In the genomic region with DNA sequence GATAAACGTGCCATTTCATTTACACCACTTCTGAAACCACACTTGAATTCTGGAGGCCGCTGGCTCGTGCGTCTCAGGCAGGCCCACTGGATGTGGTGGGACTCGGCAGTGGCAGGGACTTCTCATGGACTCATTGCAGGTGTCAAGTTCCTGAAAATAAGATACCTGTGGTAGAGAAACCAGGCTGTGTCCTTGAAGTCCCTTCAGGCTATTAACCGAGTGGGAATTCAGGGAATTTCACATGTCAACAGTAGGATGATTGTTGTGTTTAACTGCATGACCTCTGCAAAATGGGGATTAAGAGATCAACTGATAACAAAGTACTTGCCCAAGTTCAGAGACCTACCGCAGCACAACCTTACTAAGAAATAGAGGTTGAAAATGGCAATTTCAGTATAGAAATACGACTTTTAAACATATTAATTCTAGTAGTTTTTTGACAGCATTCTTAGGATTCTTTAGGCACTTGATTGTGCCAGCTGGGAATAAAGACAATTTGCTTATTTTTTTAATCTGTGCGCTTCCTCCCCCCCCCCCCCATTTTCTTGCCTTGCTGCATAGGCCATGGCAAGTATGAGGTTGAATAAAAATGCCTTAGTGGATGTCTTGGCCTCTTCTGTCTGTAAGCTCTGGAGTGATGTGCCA, we compare ENCODE assay signal across 24 cellular contexts. TPM values are rescaled to one million over a fixed set of nuclear protein-coding genes. Genes with fewer than 3 reads are reported as not detected.
A peak's percentile ranks its signal among the peaks of the same experiment; 100 is the strongest.
DNase-seq lines count a peak whose midpoint lies in the region; ATAC-seq, FAIRE-seq and TF ChIP-seq lines count a peak whose summit lies in the region.
"Had no signal": no experiment of that assay in that cellular context is flagged by ENCODE, and none has a peak within 500 bp of the region (broad histone marks: within the 10 kb centered on the region; RNA-seq: fewer than 3 reads in every experiment).

No MANE protein-coding gene starts in this region.

- 64% methylated on average over 8 of the region's 9 CpGs for WGBS in K562 (ENCODE audit: insufficient coverage, low coverage, missing lambda C conversion rate)
- WGBS in trophoblast cell (ENCODE audit: extremely low coverage, insufficient coverage, insufficient read length): no CpG with 5 or more reads among the region's 9 CpGs

- intact Hi-C loops in K562 (cut with micrococcal nuclease): no loop called here

- H2AFZ ChIP-seq in GM23338: no peak overlapping the region
- no peak overlapping the region for H2AFZ ChIP-seq in K562 (ENCODE audit: low read depth, low read length)
- no peak overlapping the region for H2AFZ ChIP-seq in trophoblast cell (ENCODE audit: insufficient read depth, low read length, poor library complexity)

- no peak for DNase-seq in GM23338 (ENCODE audit: low spot score)
- peak; percentile 28 for DNase-seq in NT2/D1 (ENCODE audit: low read depth, low spot score)
- no peak for DNase-seq in K562 (ENCODE audit: extremely low read depth in 1 of 4, low spot score in 3 of 4)
- peak; percentile 7 to 11 for DNase-seq in trophoblast cell
- DNase-seq in DMS114 treated with DMSO at 0.1 percent for 48 hours (lab: John Stamatoyannopoulos, UW; ENCODE audit: unreplicated experiment): no peak
- no peak for DNase-seq in RCC 7860 (ENCODE audit: low spot score)
- no peak for DNase-seq in NCI-H524 (lab: John Stamatoyannopoulos, UW)
- DNase-seq: BE2C; DMS 273 treated with DMSO at 0.1 percent for 48 hours; EL; Karpas-422; MV-4-11; NCI-H1436 treated with DMSO at 0.1 percent for 48 hours; NCI-H2081 treated with DMSO at 0.1 percent for 48 hours; NCI-H2227 treated with DMSO at 0.1 percent for 48 hours; NCI-H69; NK-92 treated with Interleukin-12 subunit alpha and Interleukin-12 subunit beta, amount 100 ng/mL, for 24 hours; PC-3; T-helper 17 cell had no signal

- TF ChIP-seq RAD21 in K562 (CRISPR knock-in tag; conservative IDR thresholded peaks at IDR 0.05 in 1 of 2, IDR thresholded peaks at IDR 0.05 in 1 of 2): no peak

- CTCF ChIA-PET in K562 (lab: Yijun Ruan, JAX; ENCODE audit: low intra/inter-chr PET ratio): no interaction called here

- no peak overlapping the region for H3K27ac Mint-ChIP-seq in GM23338
- H3K27ac Mint-ChIP-seq: CD8-positive, alpha-beta T cell had no signal

- no peak overlapping the region for H2BK5ac ChIP-seq in trophoblast cell (ENCODE audit: low read depth, low read length, poor library complexity)

- peak overlapping the region; percentile 72; the same call in 1 of the 2 replicates for H3K27ac ChIP-seq in GM23338 (ENCODE audit: low read depth)
- H3K27ac ChIP-seq in K562 (ENCODE audit: extremely low read depth, low read depth, low read length): no peak overlapping the region
- H3K27ac ChIP-seq in trophoblast cell (ENCODE audit: low read depth, low read length): no peak overlapping the region

- BruUV-seq in K562 (replicated peaks; lab: Mats Ljungman, UMichigan): no TSS peak

- H4K20me1 ChIP-seq in GM23338 (replicated peaks; ENCODE audit: insufficient read depth) (0 out of 2 replicates have a peak, but pooled peaks cover 22% of the 10 kb centered on the region), K562 (replicated peaks; ENCODE audit: control insufficient read depth, insufficient read depth, low read length) (no peaks in the 10 kb centered on the region; the same call in 1 of the 2 replicates)

- H3K79me2 ChIP-seq in GM23338 (replicated peaks; ENCODE audit: insufficient read depth) (no peaks in the 10 kb centered on the region), K562 (ENCODE audit: control insufficient read depth, insufficient read depth, low read length) (no peaks in the 10 kb centered on the region), trophoblast cell (ENCODE audit: control insufficient read depth, insufficient read depth, low read length, poor library complexity) (no peaks in the 10 kb centered on the region)

- no peak overlapping the region for H2AK5ac ChIP-seq in trophoblast cell (ENCODE audit: low read length)

- no peak overlapping the region for H4K12ac ChIP-seq in trophoblast cell (ENCODE audit: low read depth, low read length)

- peaks cover 39% of the 10 kb centered on the region for H3K36me3 Mint-ChIP-seq in GM23338 (ENCODE audit: low read depth)
- H3K36me3 Mint-ChIP-seq: CD8-positive, alpha-beta T cell had no signal

- no peak overlapping the region for H4K91ac ChIP-seq in trophoblast cell (ENCODE audit: low read depth, low read length)

- H3K14ac ChIP-seq in trophoblast cell (ENCODE audit: low read length): no peak overlapping the region

- H3K4me3 ChIP-seq in GM23338 (no peak overlapping the region), NT2/D1 (ENCODE audit: insufficient read length, low read depth) (no peak overlapping the region), K562 (no peak overlapping the region), trophoblast cell (ENCODE audit: low read depth, low read length) (no peak overlapping the region)
- H3K4me3 ChIP-seq: HAP-1 had no signal

- FAIRE-seq in K562 (lab: Jason Lieb, UNC): peak; percentile 48
- no peak for FAIRE-seq in RCC 7860 (lab: Jason Lieb, UNC)

- H3K79me1 ChIP-seq in trophoblast cell (ENCODE audit: low read length): no peaks in the 10 kb centered on the region

- H4K8ac ChIP-seq in trophoblast cell (ENCODE audit: low read depth, low read length): no peak overlapping the region

- no peaks in the 10 kb centered on the region for H3F3A ChIP-seq in GM23338 (replicated peaks; ENCODE audit: low read depth)

- no peak overlapping the region for H3K23ac ChIP-seq in trophoblast cell (ENCODE audit: low read length)

- ATAC-seq in GM23338 (no peak), K562 (no peak), HG03442 (IDR thresholded peaks at IDR 0.05; ENCODE audit: unreplicated experiment) (no peak)
- ATAC-seq: CD8-positive, alpha-beta T cell; PC-3; Right ventricle myocardium inferior; SK-N-SH treated with all-trans-retinoic acid at 6 μM for 48 hours; T-helper 17 cell had no signal

- H3K4me1 Mint-ChIP-seq in GM23338: peaks cover 2% of the 10 kb centered on the region; the same call in 1 of the 3 replicates

- no peak overlapping the region for H3K4ac ChIP-seq in trophoblast cell (ENCODE audit: low read depth, low read length)

- H2BK120ac ChIP-seq in trophoblast cell (ENCODE audit: insufficient read depth, low read length, poor library complexity): no peak overlapping the region

- H2BK12ac ChIP-seq in trophoblast cell (ENCODE audit: low read length): no peak overlapping the region

- TF ChIP-seq POLR2A in K562 (conservative IDR thresholded peaks at IDR 0.05): no peak

- no peak for TF ChIP-seq EP300 in K562 (IDR thresholded peaks at IDR 0.05; ENCODE audit: low read length)

- H3K4me3 Mint-ChIP-seq in GM23338: no peak overlapping the region
- H3K4me3 Mint-ChIP-seq: CD8-positive, alpha-beta T cell; T-helper 17 cell had no signal

- peaks cover 5% of the 10 kb centered on the region for H3K9me1 ChIP-seq in K562 (ENCODE audit: control insufficient read depth, insufficient read depth, low read length)

- H3K27me3 Mint-ChIP-seq in GM23338 (ENCODE audit: insufficient read depth, low read depth, poor library complexity): peaks cover 7% of the 10 kb centered on the region

- H3K36me3 ChIP-seq in GM23338 (ENCODE audit: insufficient read depth): peaks cover 25% of the 10 kb centered on the region
- peaks cover 59% of the 10 kb centered on the region for H3K36me3 ChIP-seq in NT2/D1 (ENCODE audit: insufficient read depth, insufficient read length, low read length)
- H3K36me3 ChIP-seq in K562 (ENCODE audit: control insufficient read depth, insufficient read depth, low read length): peaks cover 52% of the 10 kb centered on the region; the same call in 2 of the 3 replicates
- peaks cover 25 to 34% of the 10 kb centered on the region in 2 experiments for H3K36me3 ChIP-seq in trophoblast cell (ENCODE audit: control insufficient read depth in 1 of 2, insufficient read depth in 2 of 2, low read length in 2 of 2)

- H3K9ac ChIP-seq in NT2/D1 (ENCODE audit: insufficient read length, low read depth) (no peak overlapping the region), K562 (ENCODE audit: insufficient read depth in 1 of 2, low read depth in 2 of 2, low read length in 2 of 2) (no peak overlapping the region), trophoblast cell (ENCODE audit: low read length) (no peak overlapping the region)

- no peaks in the 10 kb centered on the region for H3K9me2 ChIP-seq in GM23338 (ENCODE audit: insufficient read depth)

- H3K27me3 ChIP-seq in GM23338 (ENCODE audit: insufficient read depth): no peaks in the 10 kb centered on the region
- no peaks in the 10 kb centered on the region for H3K27me3 ChIP-seq in NT2/D1 (ENCODE audit: insufficient read depth, insufficient read length)
- H3K27me3 ChIP-seq in K562 (ENCODE audit: control insufficient read depth in 2 of 2, insufficient read depth in 2 of 2, low read length in 2 of 2): no peaks in the 10 kb centered on the region
- H3K27me3 ChIP-seq in trophoblast cell (ENCODE audit: insufficient read depth, low read length): no peaks in the 10 kb centered on the region
- H3K27me3 ChIP-seq: BE2C had no signal

- TF ChIP-seq CTCF in GM23338 (conservative IDR thresholded peaks at IDR 0.05; ENCODE audit: low read depth in 2 of 2): no peak
- no peak for TF ChIP-seq CTCF in K562 (IDR thresholded peaks at IDR 0.05 in 2 of 3, conservative IDR thresholded peaks at IDR 0.05 in 1 of 3; ENCODE audit: insufficient read depth in 2 of 3, low read depth in 1 of 3, low read length in 3 of 3)

- POLR2A ChIA-PET in K562 (lab: Yijun Ruan, JAX): interaction anchor here (0.7 to 1.6 kb wide), 3 partner anchors 12 to 275 kb away, joined by 3 read pairs; no protein-coding TSS in a partner anchor

- no peak overlapping the region for H3K18ac ChIP-seq in trophoblast cell (ENCODE audit: low read length)

- in situ Hi-C loops in K562 (cut with MboI): no loop called here

- no peaks in the 10 kb centered on the region for H3K9me3 Mint-ChIP-seq in GM23338
- H3K9me3 Mint-ChIP-seq: CD8-positive, alpha-beta T cell had no signal

- no peak overlapping the region for H3K4me2 ChIP-seq in GM23338
- no peak overlapping the region for H3K4me2 ChIP-seq in K562 (ENCODE audit: insufficient read depth, low read length)
- H3K4me2 ChIP-seq in trophoblast cell (ENCODE audit: low read length): no peak overlapping the region

- no peaks in the 10 kb centered on the region for H3K9me3 ChIP-seq in NT2/D1 (ENCODE audit: insufficient read depth, low read length)
- no peaks in the 10 kb centered on the region for H3K9me3 ChIP-seq in K562 (replicated peaks; ENCODE audit: control insufficient read depth, insufficient read depth, low read depth, low read length)
- H3K9me3 ChIP-seq in trophoblast cell (ENCODE audit: insufficient read depth, low read depth, low read length): peaks cover 2% of the 10 kb centered on the region
- H3K9me3 ChIP-seq: BE2C, HAP-1 had no signal

- H3K4me1 ChIP-seq in GM23338 (ENCODE audit: insufficient read depth) (no peaks in the 10 kb centered on the region), NT2/D1 (ENCODE audit: insufficient read depth, insufficient read length) (peaks cover 3% of the 10 kb centered on the region), K562 (replicated peaks in 1 of 2; ENCODE audit: control insufficient read depth in 2 of 2, insufficient read depth in 2 of 2, low read length in 2 of 2) (peaks cover 7 to 21% of the 10 kb centered on the region in 2 experiments; a peak in 3 of 5 replicates), trophoblast cell (ENCODE audit: control insufficient read depth in 1 of 2, insufficient read depth in 2 of 2, low read length in 2 of 2) (peaks cover 0 to 4% of the 10 kb centered on the region in 2 experiments)
- H3K4me1 ChIP-seq: BE2C had no signal

RNA-seq across cellular contexts. Expression of a gene that starts 26.8 kb away (rescaled TPM):
- 44.4 and 44.8 TPM in 2 replicates for total RNA-seq in GM23338 (2014; rRNA removed; shearing (Covaris generic))
- polyA plus RNA-seq in GM23338 (2016; fragmentation: Nextera tagmentation; extraction: Ambion mirVana) (42.2 and 42.5 TPM in 2 replicates), K562 (2011; rRNA removed) (93.2 and 116 TPM in 2 replicates), K562 (2014; fragmentation: Illumina TruSeq; extraction: Trizol) (62.6 and 73.0 TPM in 2 replicates), K562 (2014; fragmentation: Nextera tagmentation; extraction: Ambion mirVana) (10 to 100 TPM; 24.1 to 28.9 TPM), K562 (2014; rRNA removed) (65.2 and 73.4 TPM in 2 replicates)
- total RNA-seq in K562 (2011; cell fraction: chromatin; rRNA removed; ENCODE audit: low replicate concordance): 80.8 and 99.7 TPM in 2 replicates
- total RNA-seq in K562 (2011; cell fraction: nucleolus; rRNA removed): 42.2 and 50.7 TPM in 2 replicates
- total RNA-seq in K562 (2011; cell fraction: nucleoplasm; rRNA removed): 38.0 and 41.1 TPM in 2 replicates
- total RNA-seq in K562 (2014; rRNA removed) (48.2 and 68.7 TPM in 2 replicates), K562 (2014; rRNA removed; fragmentation: Illumina TruSeq; extraction: Trizol) (55.2 and 56.8 TPM in 2 replicates), K562 (2015; rRNA removed; fragmentation: Illumina TruSeq; extraction: Trizol) (45.1 and 50.8 TPM in 2 replicates), K562 (2021) (50.0 and 53.2 TPM in 2 replicates)
- polyA plus RNA-seq in K562 (2011; cell fraction: cytosol; rRNA removed): 35.6 and 39.2 TPM in 2 replicates
- 107 and 115 TPM in 2 replicates for polyA plus RNA-seq in K562 (2011; cell fraction: nucleus; rRNA removed)
- polyA plus RNA-seq in K562 (2012): 39.7 and 46.2 TPM in 2 replicates
- polyA minus RNA-seq in K562 (2011; rRNA and poly(A)+ RNA removed): 74.7 and 79.6 TPM in 2 replicates
- 37.0 and 47.0 TPM in 2 replicates for polyA minus RNA-seq in K562 (2011; cell fraction: cytosol; rRNA and poly(A)+ RNA removed)
- polyA minus RNA-seq in K562 (2011; cell fraction: nucleus; rRNA and poly(A)+ RNA removed): 20.7 and 35.1 TPM in 2 replicates
- polyA plus RNA-seq in trophoblast cell (2013): 21.5 and 22.0 TPM in 2 replicates

RNA-seq across cellular contexts. Expression of a gene that starts 26.9 kb away (rescaled TPM):
- total RNA-seq in GM23338 (2014; rRNA removed; shearing (Covaris generic)): 41.6 and 54.7 TPM in 2 replicates
- 29.8 and 32.9 TPM in 2 replicates for polyA plus RNA-seq in GM23338 (2016; fragmentation: Nextera tagmentation; extraction: Ambion mirVana)
- 217 and 274 TPM in 2 replicates for total RNA-seq in K562 (2011; cell fraction: chromatin; rRNA removed; ENCODE audit: low replicate concordance)
- total RNA-seq in K562 (2011; cell fraction: nucleolus; rRNA removed): 94.6 and 102 TPM in 2 replicates
- 114 and 119 TPM in 2 replicates for total RNA-seq in K562 (2011; cell fraction: nucleoplasm; rRNA removed)
- total RNA-seq in K562 (2014; rRNA removed): 52.8 and 58.5 TPM in 2 replicates
- 37.9 and 39.5 TPM in 2 replicates for total RNA-seq in K562 (2014; rRNA removed; fragmentation: Illumina TruSeq; extraction: Trizol)
- 43.1 and 44.9 TPM in 2 replicates for total RNA-seq in K562 (2015; rRNA removed; fragmentation: Illumina TruSeq; extraction: Trizol)
- 62.3 and 68.7 TPM in 2 replicates for total RNA-seq in K562 (2021)
- polyA plus RNA-seq in K562 (2011; rRNA removed): 17.3 and 18.0 TPM in 2 replicates
- polyA plus RNA-seq in K562 (2011; cell fraction: cytosol; rRNA removed): 14.1 and 18.3 TPM in 2 replicates
- polyA plus RNA-seq in K562 (2011; cell fraction: nucleus; rRNA removed): 96.2 and 143 TPM in 2 replicates
- 36.5 and 41.6 TPM in 2 replicates for polyA plus RNA-seq in K562 (2012)
- 49.7 and 54.7 TPM in 2 replicates for polyA plus RNA-seq in K562 (2014; fragmentation: Illumina TruSeq; extraction: Trizol)
- 1 to 10 TPM; 2.4 to 3.7 TPM for polyA plus RNA-seq in K562 (2014; fragmentation: Nextera tagmentation; extraction: Ambion mirVana)
- polyA plus RNA-seq in K562 (2014; rRNA removed): 51.8 and 56.4 TPM in 2 replicates
- polyA minus RNA-seq in K562 (2011; rRNA and poly(A)+ RNA removed): 23.4 and 26.6 TPM in 2 replicates
- 16.0 and 18.9 TPM in 2 replicates for polyA minus RNA-seq in K562 (2011; cell fraction: cytosol; rRNA and poly(A)+ RNA removed)
- polyA minus RNA-seq in K562 (2011; cell fraction: nucleus; rRNA and poly(A)+ RNA removed): 54.1 and 62.2 TPM in 2 replicates
- 22.7 and 23.8 TPM in 2 replicates for polyA plus RNA-seq in trophoblast cell (2013)

Comparison
In these comparisons a context has a peak if more than half of its experiments do, and no peak if none do; other contexts are left out.
1. DNase-seq: peak in NT2/D1 (single experiment) and trophoblast cell (2 of 2); none in GM23338 (single experiment), K562 (0 of 4), DMS114 treated with DMSO at 0.1 percent for 48 hours (single experiment), RCC 7860 (single experiment) and NCI-H524 (0 of 2).